In the genomic region with DNA sequence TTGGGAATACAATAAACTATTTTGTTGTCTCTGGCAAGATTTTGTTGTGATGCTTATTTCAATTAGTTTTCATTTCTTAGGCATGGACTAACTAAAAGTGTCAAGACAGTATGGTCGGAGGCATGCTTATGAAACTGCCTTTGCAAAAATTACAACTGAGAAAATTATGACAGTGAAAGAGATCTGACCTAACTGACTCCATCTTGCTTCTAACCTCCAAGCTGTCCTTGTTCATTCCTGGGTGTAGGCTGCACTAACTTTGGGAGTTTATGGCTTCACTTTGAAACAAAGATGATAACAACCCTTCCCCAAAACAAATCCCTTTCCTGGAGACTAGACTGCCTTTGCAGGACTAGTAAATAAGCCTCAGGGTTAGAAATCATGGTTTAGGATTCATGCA, we compare ENCODE assay signal across 19 cellular contexts. TPM values are rescaled to one million over a fixed set of nuclear protein-coding genes. Genes with fewer than 3 reads are reported as not detected.
A peak's percentile ranks its signal among the peaks of the same experiment; 100 is the strongest.
DNase-seq lines count a peak whose midpoint lies in the region; ATAC-seq, FAIRE-seq and TF ChIP-seq lines count a peak whose summit lies in the region.
"Had no signal": no experiment of that assay in that cellular context is flagged by ENCODE, and none has a peak within 500 bp of the region (broad histone marks: within the 10 kb centered on the region; RNA-seq: fewer than 3 reads in every experiment).

No MANE protein-coding gene starts in this region.

- H3K4me3 ChIP-seq in Caco-2 (ENCODE audit: low read depth, low read length) (no peak overlapping the region), adrenal gland (no peak overlapping the region), hepatocyte (no peak overlapping the region), small intestine (ENCODE audit: low read depth in 1 of 2, low read length in 2 of 2) (no peak overlapping the region), esophagus muscularis mucosa (no peak overlapping the region)
- no peak overlapping the region for H3K4me3 ChIP-seq in naive thymus-derived CD4-positive, alpha-beta T cell (ENCODE audit: low read length)
- H3K4me3 ChIP-seq: GM23248 had no signal

- CTCF ChIA-PET in Caco-2 (lab: Charles Lee) = interaction anchor here (0.7 kb wide), 1 partner anchor 183 kb away, joined by 8 read pairs; no protein-coding TSS in a partner anchor
- CTCF ChIA-PET in naive thymus-derived CD4-positive, alpha-beta T cell (lab: Charles Lee) = interaction anchor here (0.6 to 0.8 kb wide), 2 partner anchors 40 to 218 kb away, joined by 4 to 5 read pairs; no protein-coding TSS in a partner anchor

- no peak overlapping the region for H3K4me3 Mint-ChIP-seq in Caco-2 (ENCODE audit: unreplicated experiment)
- no peak overlapping the region for H3K4me3 Mint-ChIP-seq in naive thymus-derived CD4-positive, alpha-beta T cell
- H3K4me3 Mint-ChIP-seq: H9 had no signal

- no peaks in the 10 kb centered on the region for H3K27me3 Mint-ChIP-seq in Caco-2 (ENCODE audit: insufficient read depth, unreplicated experiment)
- H3K27me3 Mint-ChIP-seq in naive thymus-derived CD4-positive, alpha-beta T cell = peaks cover 0 to 7% (median 0%) of the 10 kb centered on the region in 5 donors

- no peaks in the 10 kb centered on the region for H3K79me2 ChIP-seq in hepatocyte

- H3K4me1 Mint-ChIP-seq in Caco-2 (ENCODE audit: low read depth, unreplicated experiment) = peaks cover 26% of the 10 kb centered on the region
- peaks cover 0 to 9% (median 6%) of the 10 kb centered on the region in 7 donors for H3K4me1 Mint-ChIP-seq in naive thymus-derived CD4-positive, alpha-beta T cell

- no peaks in the 10 kb centered on the region for H3K9me2 ChIP-seq in hepatocyte (replicated peaks; ENCODE audit: insufficient read depth)

- TF ChIP-seq CTCF in Caco-2 (IDR thresholded peaks at IDR 0.05; ENCODE audit: insufficient read depth in 1 of 2, low read depth in 1 of 2, low read length in 1 of 2, severe bottlenecking in 1 of 2, unreplicated experiment in 1 of 2) (no peak), adrenal gland (IDR thresholded peaks at IDR 0.05) (no peak), hepatocyte (IDR thresholded peaks at IDR 0.05; ENCODE audit: poor library complexity) (no peak), esophagus muscularis mucosa (IDR thresholded peaks at IDR 0.05) (no peak)

- H3K4me1 ChIP-seq in Caco-2 = peaks cover 54% of the 10 kb centered on the region
- H3K4me1 ChIP-seq in adrenal gland (replicated peaks in 1 of 2) = peaks cover 13 to 15% of the 10 kb centered on the region in 2 donors
- peaks cover 19% of the 10 kb centered on the region for H3K4me1 ChIP-seq in hepatocyte (ENCODE audit: insufficient read depth)
- H3K4me1 ChIP-seq in small intestine (ENCODE audit: control insufficient read depth in 2 of 2, insufficient read depth in 1 of 2, low read depth in 1 of 2, low read length in 1 of 2) = peaks cover 2 to 4% of the 10 kb centered on the region in 2 donors
- peaks cover 2 to 6% (median 4%) of the 10 kb centered on the region in 4 donors for H3K4me1 ChIP-seq in esophagus muscularis mucosa
- peaks cover 0 to 8% of the 10 kb centered on the region in 2 donors for H3K4me1 ChIP-seq in naive thymus-derived CD4-positive, alpha-beta T cell (ENCODE audit: control insufficient read depth in 2 of 2, insufficient read depth in 2 of 2, low read length in 2 of 2)

- H4K20me1 ChIP-seq in hepatocyte (ENCODE audit: insufficient read depth, poor library complexity, severe bottlenecking) = no peaks in the 10 kb centered on the region

- H3K4me2 ChIP-seq in hepatocyte = no peak overlapping the region

- H3K36me3 ChIP-seq in Caco-2 (ENCODE audit: control insufficient read depth, insufficient read depth, low read length) (no peaks in the 10 kb centered on the region), adrenal gland (replicated peaks in 1 of 2) (no peaks in the 10 kb centered on the region), hepatocyte (replicated peaks; ENCODE audit: insufficient read depth, low read depth) (no peaks in the 10 kb centered on the region), small intestine (ENCODE audit: control insufficient read depth in 2 of 2, insufficient read depth in 2 of 2, low read length in 2 of 2) (no peaks in the 10 kb centered on the region), esophagus muscularis mucosa (no peaks in the 10 kb centered on the region)
- H3K36me3 ChIP-seq in naive thymus-derived CD4-positive, alpha-beta T cell (ENCODE audit: control insufficient read depth in 2 of 3, insufficient read depth in 3 of 3, low read length in 3 of 3) = no peaks in the 10 kb centered on the region

- H3K27ac Mint-ChIP-seq in Caco-2 (ENCODE audit: unreplicated experiment) = peak overlapping the region; percentile 3
- no peak overlapping the region for H3K27ac Mint-ChIP-seq in naive thymus-derived CD4-positive, alpha-beta T cell
- H3K27ac Mint-ChIP-seq: CD4-positive, CD25-positive, alpha-beta regulatory T cell; H9 had no signal

- H2AFZ ChIP-seq in hepatocyte = no peak overlapping the region
- H2AFZ ChIP-seq: GM23248 had no signal

- no peak for FAIRE-seq in small intestine (lab: Jason Lieb, UNC)
- FAIRE-seq: G401.6, GM12892, GM19239 had no signal

- intact Hi-C loops in Caco-2 (cut with micrococcal nuclease; ENCODE audit: unreplicated experiment) (no loop called here), adrenal gland (cut with DNase I) (no loop called here), esophagus muscularis mucosa (cut with DNase I) (no loop called here)
- intact Hi-C loops in naive thymus-derived CD4-positive, alpha-beta T cell (cut with micrococcal nuclease) = no loop called here

- BruUV-seq in Caco-2 (replicated peaks; lab: Mats Ljungman, UMichigan) = no TSS peak

- H3K9me3 ChIP-seq in Caco-2 (0 out of 2 replicates have a peak, but pooled peaks cover 4% of the 10 kb centered on the region), adrenal gland (replicated peaks in 1 of 3) (no peaks in the 10 kb centered on the region), hepatocyte (ENCODE audit: low read depth) (no peaks in the 10 kb centered on the region), small intestine (ENCODE audit: control insufficient read depth, low read depth) (no peaks in the 10 kb centered on the region), esophagus muscularis mucosa (no peaks in the 10 kb centered on the region)
- no peaks in the 10 kb centered on the region for H3K9me3 ChIP-seq in naive thymus-derived CD4-positive, alpha-beta T cell (ENCODE audit: control insufficient read depth in 2 of 3, low read length in 3 of 3)

- H3K9me3 Mint-ChIP-seq in Caco-2 (ENCODE audit: unreplicated experiment) = peaks cover 8% of the 10 kb centered on the region
- peaks cover 0 to 2% (median 0%) of the 10 kb centered on the region in 11 donors for H3K9me3 Mint-ChIP-seq in naive thymus-derived CD4-positive, alpha-beta T cell
- H3K9me3 Mint-ChIP-seq: CD8-positive, alpha-beta memory T cell; H9 had no signal

- H3K27me3 ChIP-seq in Caco-2 (replicated peaks; ENCODE audit: control insufficient read depth, insufficient read depth, low read length) = no peaks in the 10 kb centered on the region
- H3K27me3 ChIP-seq in adrenal gland = no peaks in the 10 kb centered on the region
- H3K27me3 ChIP-seq in hepatocyte = no peaks in the 10 kb centered on the region
- no peaks in the 10 kb centered on the region for H3K27me3 ChIP-seq in small intestine (ENCODE audit: control insufficient read depth in 2 of 2, insufficient read depth in 2 of 2, low read length in 2 of 2)
- no peaks in the 10 kb centered on the region for H3K27me3 ChIP-seq in esophagus muscularis mucosa
- H3K27me3 ChIP-seq in naive thymus-derived CD4-positive, alpha-beta T cell (ENCODE audit: control insufficient read depth in 2 of 2, insufficient read depth in 2 of 2, low read length in 2 of 2) = no peaks in the 10 kb centered on the region

- ATAC-seq in naive thymus-derived CD4-positive, alpha-beta T cell = no peak
- ATAC-seq: HCT116 had no signal

- no peak for TF ChIP-seq POLR2A in adrenal gland (IDR thresholded peaks at IDR 0.05)
- no peak for TF ChIP-seq POLR2A in esophagus muscularis mucosa (IDR thresholded peaks at IDR 0.05; ENCODE audit: low read depth)

- DNase-seq in Caco-2 = no peak
- no peak for DNase-seq in adrenal gland
- DNase-seq in hepatocyte (ENCODE audit: low spot score) = no peak
- no peak for DNase-seq in small intestine
- no peak for DNase-seq in T-helper 1 cell
- DNase-seq in activated effector memory CD4-positive, alpha-beta T cell treated with anti-CD3 and anti-CD28 coated beads, Interleukin-2, amount 50 U/mL, for 16 hours = no peak
- DNase-seq in esophagus muscularis mucosa (ENCODE audit: extremely low spot score) = no peak
- DNase-seq in naive thymus-derived CD4-positive, alpha-beta T cell = no peak
- DNase-seq: 8988T; CD4-positive, CD25-positive, alpha-beta regulatory T cell; CD8-positive, alpha-beta memory T cell; DMS53; DMS79 treated with DMSO at 0.1 percent for 48 hours; GM23248; H9 had no signal

- 26 to 43% (median 33%) methylated on average over 1 of the region's 1 CpG for WGBS in adrenal gland, 4 donors
- WGBS in hepatocyte (ENCODE audit: low lambda C conversion rate, missing lambda C conversion rate) = 62% methylated on average over 1 of the region's 1 CpG
- WGBS in small intestine, 3 donors = 17 to 45% (median 38%) methylated on average over 1 of the region's 1 CpG
- WGBS in esophagus muscularis mucosa = 78% methylated on average over 1 of the region's 1 CpG

- TF ChIP-seq EP300 in esophagus muscularis mucosa (IDR thresholded peaks at IDR 0.05) = no peak

- peaks cover 15% of the 10 kb centered on the region for H3K36me3 Mint-ChIP-seq in Caco-2 (ENCODE audit: insufficient read depth, unreplicated experiment)
- peaks cover 0 to 7% (median 4%) of the 10 kb centered on the region in 5 donors for H3K36me3 Mint-ChIP-seq in naive thymus-derived CD4-positive, alpha-beta T cell

- POLR2A ChIA-PET in Caco-2 (lab: Charles Lee) = no interaction called here
- POLR2A ChIA-PET in naive thymus-derived CD4-positive, alpha-beta T cell (lab: Charles Lee) = interaction anchor here (0.7 to 1.0 kb wide), 3 partner anchors 15 to 136 kb away, joined by 3 to 8 read pairs (median 3); no protein-coding TSS in a partner anchor

- H3K27ac ChIP-seq in adrenal gland (peak overlapping the region in 4 of 5 donors; percentile 24 to 52 (median 39)), hepatocyte (peak overlapping the region; percentile 86), small intestine (ENCODE audit: low read depth in 1 of 2, low read length in 1 of 2) (peak overlapping the region; percentile 45 to 81), esophagus muscularis mucosa (replicated peaks in 1 of 4) (no peak overlapping the region)
- H3K27ac ChIP-seq in naive thymus-derived CD4-positive, alpha-beta T cell (ENCODE audit: low read depth, low read length) = no peak overlapping the region
- H3K27ac ChIP-seq: GM23248 had no signal

RNA-seq across cellular contexts. Expression of a gene that starts 4.1 kb away (rescaled TPM):
- total RNA-seq in Caco-2 (2022) (4.8 and 5.4 TPM in 2 replicates), adrenal gland (10 to 100 TPM in 6 of 8 donors, 1 to 10 TPM in 2; 3.6 to 18.0 (median 11.8) TPM), hepatocyte (5.9 and 8.3 TPM in 2 replicates), esophagus muscularis mucosa (1 to 10 TPM; 1.7 to 4.6 (median 2.6) TPM)
- polyA plus RNA-seq in adrenal gland (10 to 100 TPM; 11.1 to 14.0 (median 13.9) TPM), hepatocyte (9.1 and 11.2 TPM in 2 replicates), small intestine (10 to 100 TPM; 12.3 to 19.2 (median 19.2) TPM)
- total RNA-seq in naive thymus-derived CD4-positive, alpha-beta T cell = 10 to 100 TPM; 12.1 to 14.2 (median 13.2) TPM
- 10 to 100 TPM; 17.7 to 20.7 TPM for polyA plus RNA-seq in naive thymus-derived CD4-positive, alpha-beta T cell

Comparison
In these comparisons a context has a peak if more than half of its experiments do, and no peak if none do; other contexts are left out.
1. H3K27ac ChIP-seq: peak in adrenal gland (4 of 5), hepatocyte (single experiment) and small intestine (2 of 2); none in esophagus muscularis mucosa (0 of 4) and naive thymus-derived CD4-positive, alpha-beta T cell (single experiment).